ENCODE assay signal across 8 cellular contexts in genomic region chr14:50828738-50829471, GRCh38. TPM values are rescaled to one million over a fixed set of nuclear protein-coding genes. Genes with fewer than 3 reads are reported as not detected.
DNase-seq lines count a peak whose midpoint lies in the region; ATAC-seq and TF ChIP-seq lines count a peak whose summit lies in the region.
"Had no signal": no experiment of that assay in that cellular context is flagged by ENCODE, and none has a peak within 500 bp of the region (broad histone marks: within the 10 kb centered on the region; RNA-seq: fewer than 3 reads in every experiment).

No MANE protein-coding gene starts in this region.

- H3K9me3 ChIP-seq in MM.1S (replicated peaks; ENCODE audit: insufficient read depth, low read length) = no peaks in the 10 kb centered on the region
- H3K9me3 ChIP-seq in psoas muscle = no peaks in the 10 kb centered on the region

- H3K4me1 ChIP-seq in MM.1S (ENCODE audit: low read length) = peaks cover 6% of the 10 kb centered on the region; the same call in 1 of the 2 replicates
- H3K4me1 ChIP-seq in psoas muscle = peaks cover 37% of the 10 kb centered on the region

- peaks cover 57% of the 10 kb centered on the region for H3K79me2 ChIP-seq in MM.1S (ENCODE audit: low read length)

- H3K27ac ChIP-seq in MM.1S (ENCODE audit: low read length) = no peak overlapping the region
- H3K27ac ChIP-seq in coronary artery = no peak overlapping the region
- H3K27ac ChIP-seq in psoas muscle = peak overlapping the region; percentile 95

- no peak overlapping the region for H2AFZ ChIP-seq in MM.1S (ENCODE audit: low read length)

- intact Hi-C loops in psoas muscle (cut with DNase I) = no loop called here

- peak overlapping the region; percentile 63; the same call in 1 of the 2 replicates for H3K4me2 ChIP-seq in MM.1S (ENCODE audit: low read depth, low read length)

- no peak for TF ChIP-seq CTCF in GM12865 (IDR thresholded peaks at IDR 0.05; ENCODE audit: insufficient read depth, low read depth, low read length, missing control alignments)
- TF ChIP-seq CTCF in MM.1S (IDR thresholded peaks at IDR 0.05; ENCODE audit: low read length) = no peak
- no peak for TF ChIP-seq CTCF in coronary artery (IDR thresholded peaks at IDR 0.05)
- no peak for TF ChIP-seq CTCF in psoas muscle (IDR thresholded peaks at IDR 0.05)

- DNase-seq in GM12865 (ENCODE audit: low read depth) (no peak), MM.1S (no peak), coronary artery (ENCODE audit: low spot score) (no peak), psoas muscle (no peak), NCI-H2107 (lab: John Stamatoyannopoulos, UW) (no peak), SIG-M5 treated with dmso at 0.1 percent for 504 hours (lab: John Stamatoyannopoulos, UW; ENCODE audit: unreplicated experiment) (no peak)

- peak overlapping the region; percentile 73 for H3K4me3 ChIP-seq in GM12865 (ENCODE audit: low read depth, low read length)
- H3K4me3 ChIP-seq in MM.1S (ENCODE audit: low read length) = no peak overlapping the region
- peak overlapping the region; percentile 81 for H3K4me3 ChIP-seq in coronary artery
- peak overlapping the region; percentile 94 for H3K4me3 ChIP-seq in psoas muscle

- no peaks in the 10 kb centered on the region for H4K20me1 ChIP-seq in MM.1S (ENCODE audit: insufficient read depth, low read length)

- H3K36me3 ChIP-seq in MM.1S (replicated peaks; ENCODE audit: insufficient read depth, low read length) (no peaks in the 10 kb centered on the region), psoas muscle (ENCODE audit: insufficient read depth in 1 of 2, low read depth in 1 of 2) (no peaks in the 10 kb centered on the region)

- no peak for ATAC-seq in psoas muscle
- no peak for ATAC-seq in HG03280 (IDR thresholded peaks at IDR 0.05; ENCODE audit: unreplicated experiment)

- H3K9me2 ChIP-seq in MM.1S (replicated peaks; ENCODE audit: insufficient read depth, low read length) = no peaks in the 10 kb centered on the region

- WGBS in psoas muscle, 3 donors = 56 to 72% (median 64%) methylated on average over 10 of the region's 10 CpGs

- no peaks in the 10 kb centered on the region for H3F3A ChIP-seq in MM.1S (ENCODE audit: insufficient read depth, low read length)

- H3K9ac ChIP-seq in MM.1S (ENCODE audit: low read length) = no peak overlapping the region

- H3K27me3 ChIP-seq in MM.1S (replicated peaks; ENCODE audit: insufficient read depth, low read length) (no peaks in the 10 kb centered on the region), psoas muscle (ENCODE audit: insufficient read depth in 3 of 3, low read length in 2 of 3) (no peaks in the 10 kb centered on the region)

RNA-seq across cellular contexts. Expression of gene NIN, which starts 2.1 kb away (rescaled TPM):
- 10 to 100 TPM; 24.3 to 47.7 (median 39.5) TPM for total RNA-seq in psoas muscle
- polyA plus RNA-seq in psoas muscle = 10 to 100 TPM in 2 of 3 donors, 1 to 10 TPM in 1; 7.3 to 17.3 (median 11.5) TPM

RNA-seq across cellular contexts. Expression of gene ABHD12B, which starts 42.9 kb away (rescaled TPM):
- not detected for total RNA-seq in psoas muscle
- polyA plus RNA-seq in psoas muscle = not detected
- total RNA-seq: M059J had no signal
